Comparison of ENCODE assay signal across 8 cellular contexts in genomic region chr19:40570313-40571004, GRCh38. TPM values are rescaled to one million over a fixed set of nuclear protein-coding genes. Genes with fewer than 3 reads are reported as not detected.
DNase-seq lines count a peak whose midpoint lies in the region; ATAC-seq and FAIRE-seq lines count a peak whose summit lies in the region.

No MANE protein-coding gene starts in this region.

- peak; percentile 100 for DNase-seq in COLO829 (ENCODE audit: low spot score)
- peak; percentile 98 for DNase-seq in HTR-8/SVneo (ENCODE audit: insufficient read length, low spot score)
- peak; percentile 98 for DNase-seq in NOMO-1 treated with dmso at 0.1 percent for 144 hours (lab: John Stamatoyannopoulos, UW; ENCODE audit: unreplicated experiment)
- peak; percentile 99 for DNase-seq in activated CD8-positive, alpha-beta memory T cell treated with anti-CD3 and anti-CD28 coated beads, Interleukin-2, amount 10 ng/mL, durations not matched to agents 7 days and 5 days
- peak; percentile 99 for DNase-seq in mesenteric fat pad (ENCODE audit: low spot score)
- DNase-seq in stimulated activated CD8-positive, alpha-beta memory T cell treated with anti-CD3 and anti-CD28 coated beads, Interleukin-15, amount 100 ng/mL, for 1 hour (ENCODE audit: low read depth), result peak; percentile 81

- peak overlapping the region; percentile 56 for H3K4me3 Mint-ChIP-seq in activated CD8-positive, alpha-beta memory T cell treated with anti-CD3 and anti-CD28 coated beads, Interleukin-2, amount 10 ng/mL, durations not matched to agents 7 days and 5 days

- no peaks in the 10 kb centered on the region for H3K36me3 Mint-ChIP-seq in activated CD8-positive, alpha-beta memory T cell treated with anti-CD3 and anti-CD28 coated beads, Interleukin-2, amount 10 ng/mL, durations not matched to agents 7 days and 5 days

- CTCF ChIA-PET in activated CD8-positive, alpha-beta memory T cell treated with anti-CD3 and anti-CD28 coated beads, Interleukin-2, amount 10 ng/mL, durations not matched to agents 7 days and 5 days (lab: Charles Lee), result interaction anchor here (0.7 to 5.1 kb wide), 14 partner anchors 16 to 588 kb away, joined by 3 to 40 read pairs (median 4); partner anchors contain the start of gene LTBP4

- no peaks in the 10 kb centered on the region for H3K9me3 Mint-ChIP-seq in activated CD8-positive, alpha-beta memory T cell treated with anti-CD3 and anti-CD28 coated beads, Interleukin-2, amount 10 ng/mL, durations not matched to agents 7 days and 5 days (ENCODE audit: low read depth)

- peaks cover 16% of the 10 kb centered on the region for H3K4me1 Mint-ChIP-seq in activated CD8-positive, alpha-beta memory T cell treated with anti-CD3 and anti-CD28 coated beads, Interleukin-2, amount 10 ng/mL, durations not matched to agents 7 days and 5 days

- peak; percentile 83 for ATAC-seq in GM21381 (IDR thresholded peaks at IDR 0.05; ENCODE audit: unreplicated experiment)
- peak; percentile 93 for ATAC-seq in activated CD8-positive, alpha-beta memory T cell treated with anti-CD3 and anti-CD28 coated beads, Interleukin-2, amount 10 ng/mL, durations not matched to agents 7 days and 5 days

- FAIRE-seq in HTR-8/SVneo (lab: Jason Lieb, UNC) (peak; percentile 99), endometrium (lab: Jason Lieb, UNC) (peak; percentile 63)

- H3K27ac Mint-ChIP-seq in activated CD8-positive, alpha-beta memory T cell treated with anti-CD3 and anti-CD28 coated beads, Interleukin-2, amount 10 ng/mL, durations not matched to agents 7 days and 5 days, result peak overlapping the region; percentile 81

- peaks cover 33% of the 10 kb centered on the region for H3K27me3 Mint-ChIP-seq in activated CD8-positive, alpha-beta memory T cell treated with anti-CD3 and anti-CD28 coated beads, Interleukin-2, amount 10 ng/mL, durations not matched to agents 7 days and 5 days

RNA-seq across cellular contexts. Expression of gene SHKBP1, which starts 6.2 kb away (rescaled TPM):
- 100 to 1,000 TPM; 135 to 153 TPM for total RNA-seq in activated CD8-positive, alpha-beta memory T cell treated with anti-CD3 and anti-CD28 coated beads, Interleukin-2, amount 10 ng/mL, durations not matched to agents 7 days and 5 days
- total RNA-seq in mesenteric fat pad, result 54.3 TPM

RNA-seq across cellular contexts. Expression of gene LTBP4, which starts 30.7 kb away (rescaled TPM):
- total RNA-seq in activated CD8-positive, alpha-beta memory T cell treated with anti-CD3 and anti-CD28 coated beads, Interleukin-2, amount 10 ng/mL, durations not matched to agents 7 days and 5 days, result 10 to 100 TPM; 42.8 to 75.9 TPM
- total RNA-seq in mesenteric fat pad, result 217 TPM

Comparison
In these comparisons a context has a peak if more than half of its experiments do, and no peak if none do; other contexts are left out.
1. Peak in every context shown above with its lines: DNase-seq and ATAC-seq.